8 cellular contexts compared by ENCODE assay signal in the genomic region with DNA sequence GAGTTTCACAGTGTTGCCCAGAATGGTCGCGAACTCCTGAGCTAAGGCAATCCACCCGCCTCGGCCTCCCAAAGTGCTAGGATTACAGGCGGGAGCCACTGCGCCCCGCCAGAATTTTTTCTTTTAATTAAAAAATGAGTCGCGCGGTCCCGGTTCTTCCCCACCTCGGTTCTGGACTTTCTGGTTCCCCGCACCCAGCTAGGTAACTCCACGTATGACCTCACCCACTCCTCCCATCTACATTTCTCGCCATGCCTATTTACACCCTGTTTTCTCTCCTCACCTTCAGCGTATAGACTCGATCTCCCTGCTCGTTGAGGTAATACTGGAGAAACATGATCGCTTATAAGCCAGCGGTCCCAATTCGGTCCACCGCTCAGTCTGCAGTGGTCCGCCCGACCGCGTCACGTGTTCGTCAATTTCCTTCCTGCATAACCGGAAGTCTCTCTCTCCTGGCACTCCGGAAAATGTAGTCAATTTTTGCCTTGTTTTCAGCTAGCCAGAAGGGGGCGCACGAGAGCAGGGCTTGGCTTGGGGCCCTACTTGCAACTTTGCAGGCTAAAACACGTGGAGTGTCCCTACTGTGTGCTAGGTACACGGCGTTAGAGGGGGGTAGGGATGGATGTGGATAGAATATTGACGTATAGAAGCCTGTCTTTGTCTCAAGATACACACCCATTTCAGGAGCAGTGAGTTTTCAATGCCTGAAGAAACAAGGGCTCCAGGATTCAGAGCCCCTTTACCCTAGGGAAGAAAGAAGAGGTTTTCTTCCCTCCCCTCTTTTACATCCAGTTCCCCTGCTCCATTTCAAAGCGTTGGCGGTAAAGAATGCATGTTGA. TPM values are rescaled to one million over a fixed set of nuclear protein-coding genes. Genes with fewer than 3 reads are reported as not detected.
DNase-seq lines count a peak whose midpoint lies in the region; ATAC-seq and TF ChIP-seq lines count a peak whose summit lies in the region.

A gene (minus strand): TSS at position 400 of the 839 bp plus-strand sequence. CDS start 63 bp downstream, at position 337.
A gene with protein sequence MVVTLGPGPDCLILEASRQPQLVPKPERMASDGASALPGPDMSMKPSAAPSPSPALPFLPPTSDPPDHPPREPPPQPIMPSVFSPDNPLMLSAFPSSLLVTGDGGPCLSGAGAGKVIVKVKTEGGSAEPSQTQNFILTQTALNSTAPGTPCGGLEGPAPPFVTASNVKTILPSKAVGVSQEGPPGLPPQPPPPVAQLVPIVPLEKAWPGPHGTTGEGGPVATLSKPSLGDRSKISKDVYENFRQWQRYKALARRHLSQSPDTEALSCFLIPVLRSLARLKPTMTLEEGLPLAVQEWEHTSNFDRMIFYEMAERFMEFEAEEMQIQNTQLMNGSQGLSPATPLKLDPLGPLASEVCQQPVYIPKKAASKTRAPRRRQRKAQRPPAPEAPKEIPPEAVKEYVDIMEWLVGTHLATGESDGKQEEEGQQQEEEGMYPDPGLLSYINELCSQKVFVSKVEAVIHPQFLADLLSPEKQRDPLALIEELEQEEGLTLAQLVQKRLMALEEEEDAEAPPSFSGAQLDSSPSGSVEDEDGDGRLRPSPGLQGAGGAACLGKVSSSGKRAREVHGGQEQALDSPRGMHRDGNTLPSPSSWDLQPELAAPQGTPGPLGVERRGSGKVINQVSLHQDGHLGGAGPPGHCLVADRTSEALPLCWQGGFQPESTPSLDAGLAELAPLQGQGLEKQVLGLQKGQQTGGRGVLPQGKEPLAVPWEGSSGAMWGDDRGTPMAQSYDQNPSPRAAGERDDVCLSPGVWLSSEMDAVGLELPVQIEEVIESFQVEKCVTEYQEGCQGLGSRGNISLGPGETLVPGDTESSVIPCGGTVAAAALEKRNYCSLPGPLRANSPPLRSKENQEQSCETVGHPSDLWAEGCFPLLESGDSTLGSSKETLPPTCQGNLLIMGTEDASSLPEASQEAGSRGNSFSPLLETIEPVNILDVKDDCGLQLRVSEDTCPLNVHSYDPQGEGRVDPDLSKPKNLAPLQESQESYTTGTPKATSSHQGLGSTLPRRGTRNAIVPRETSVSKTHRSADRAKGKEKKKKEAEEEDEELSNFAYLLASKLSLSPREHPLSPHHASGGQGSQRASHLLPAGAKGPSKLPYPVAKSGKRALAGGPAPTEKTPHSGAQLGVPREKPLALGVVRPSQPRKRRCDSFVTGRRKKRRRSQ (plus strand): TSS at position 579 of the 839 bp plus-strand sequence. CDS start 382 bp downstream, outside the sequence.

- H3K9me3 ChIP-seq in SK-N-MC (ENCODE audit: low read depth, low read length) (no peaks in the 10 kb centered on the region), ovary (no peaks in the 10 kb centered on the region), thyroid gland (no peaks in the 10 kb centered on the region)

- TF ChIP-seq CTCF in GM10266 (IDR thresholded peaks at IDR 0.05; ENCODE audit: control insufficient read depth, insufficient read depth, low read depth, missing control alignments) = peak; percentile 98
- peak; percentile 92 to 99 (median 93) for TF ChIP-seq CTCF in ovary (IDR thresholded peaks at IDR 0.05)
- peak; percentile 91 to 97 (median 96) for TF ChIP-seq CTCF in thyroid gland (IDR thresholded peaks at IDR 0.05)

- H3K4me1 Mint-ChIP-seq in activated naive CD4-positive, alpha-beta T cell treated with anti-CD3 and anti-CD28 coated beads, Interleukin-2, amount 50 U/mL, for 24 hours = peaks cover 26% of the 10 kb centered on the region

- peaks cover 17% of the 10 kb centered on the region for H3K36me3 Mint-ChIP-seq in activated naive CD4-positive, alpha-beta T cell treated with anti-CD3 and anti-CD28 coated beads, Interleukin-2, amount 50 U/mL, for 24 hours

- H3K9ac ChIP-seq in SK-N-MC (ENCODE audit: insufficient read length) = peak within 1 kb of the TSS; percentile 97

- H3K27ac ChIP-seq in SK-N-MC (peak within 1 kb of the TSS; percentile 87), ovary (peak within 1 kb of the TSS in 1 of 2 donors; percentile 63), thyroid gland (peak within 1 kb of the TSS; percentile 76 to 83 (median 80))

- peak; percentile 89 for ATAC-seq in HG02571 (IDR thresholded peaks at IDR 0.05; ENCODE audit: unreplicated experiment)

- H3K4me3 Mint-ChIP-seq in activated naive CD4-positive, alpha-beta T cell treated with anti-CD3 and anti-CD28 coated beads, Interleukin-2, amount 50 U/mL, for 24 hours = no peak within 1 kb of the TSS

- TF ChIP-seq POLR2A in ovary (IDR thresholded peaks at IDR 0.05) (peak; percentile 64), thyroid gland (IDR thresholded peaks at IDR 0.05) (peak in 1 of 2 donors; percentile 83)

- no peaks in the 10 kb centered on the region for H3K27me3 Mint-ChIP-seq in activated naive CD4-positive, alpha-beta T cell treated with anti-CD3 and anti-CD28 coated beads, Interleukin-2, amount 50 U/mL, for 24 hours

- peaks cover 10% of the 10 kb centered on the region for H3K4me1 ChIP-seq in ovary (ENCODE audit: insufficient read depth)
- peaks cover 6 to 18% of the 10 kb centered on the region in 2 donors for H3K4me1 ChIP-seq in thyroid gland

- peak within 1 kb of the TSS; percentile 98 for H3K4me3 ChIP-seq in SK-N-MC
- peak within 1 kb of the TSS; percentile 89 for H3K4me3 ChIP-seq in ovary
- H3K4me3 ChIP-seq in thyroid gland (replicated peaks in 1 of 3) = peak within 1 kb of the TSS; percentile 46 to 89 (median 53)

- H3K9me3 Mint-ChIP-seq in activated naive CD4-positive, alpha-beta T cell treated with anti-CD3 and anti-CD28 coated beads, Interleukin-2, amount 50 U/mL, for 24 hours = no peaks in the 10 kb centered on the region

- H3K27me3 ChIP-seq in ovary = no peaks in the 10 kb centered on the region
- H3K27me3 ChIP-seq in thyroid gland = no peaks in the 10 kb centered on the region

- H3K36me3 ChIP-seq in SK-N-MC (ENCODE audit: insufficient read depth, low read length) (peaks cover 31% of the 10 kb centered on the region), ovary (no peaks in the 10 kb centered on the region), thyroid gland (peaks cover 0 to 11% of the 10 kb centered on the region in 2 donors)

- peak within 1 kb of the TSS; percentile 95 for H3K27ac Mint-ChIP-seq in activated naive CD4-positive, alpha-beta T cell treated with anti-CD3 and anti-CD28 coated beads, Interleukin-2, amount 50 U/mL, for 24 hours

- DNase-seq in GM10266 (ENCODE audit: extremely low spot score) = peak; percentile 80
- peak; percentile 83 for DNase-seq in NCI-H1048 (lab: John Stamatoyannopoulos, UW)
- DNase-seq in SK-N-MC (ENCODE audit: low read depth, low spot score) = peak; percentile 85
- DNase-seq in head of caudate nucleus = peak; percentile 86 to 98 (median 94)
- peak; percentile 84 to 92 (median 91) for DNase-seq in ovary
- peak; percentile 89 to 92 for DNase-seq in thyroid gland

- WGBS in ovary, 3 donors = 1 to 2% (median 1%) methylated on average over 38 of the region's 38 CpGs
- 1 to 2% methylated on average over 38 of the region's 38 CpGs for WGBS in thyroid gland, 2 donors

- TF ChIP-seq EP300 in ovary (IDR thresholded peaks at IDR 0.05) = no peak

- intact Hi-C loops in head of caudate nucleus (cut with DNase I) = loop anchor here (2.0 kb wide), 1 partner anchor 22 kb away; no protein-coding TSS in a partner anchor
- intact Hi-C loops in ovary (cut with DNase I) = loop anchor here in 1 of 4 donors (10.0 kb wide), 1 partner anchor 242 kb away; a partner anchor contains a TSS
- intact Hi-C loops in thyroid gland (cut with DNase I) = loop anchor here (10.0 kb wide), 1 partner anchor 108 kb away; no protein-coding TSS in a partner anchor

RNA-seq across cellular contexts. Expression of the first gene that starts in this region (rescaled TPM):
- total RNA-seq in ovary (100 to 1,000 TPM in 1 of 7 donors, 10 to 100 TPM in 6; 46.5 to 117 (median 53.0) TPM), thyroid gland (100 to 1,000 TPM in 3 of 4 donors, 10 to 100 TPM in 1; 62.6 to 164 (median 142) TPM)
- polyA plus RNA-seq in ovary = 100 to 1,000 TPM in 1 of 2 donors, 10 to 100 TPM in 1; 96.5 to 189 TPM

RNA-seq across cellular contexts. Expression of the second gene that starts in this region (rescaled TPM):
- not detected for total RNA-seq in ovary
- not detected for polyA plus RNA-seq in ovary
- under 1 TPM in 1 of 4 donors, not detected in 3; 0.13 TPM for total RNA-seq in thyroid gland
